In the genomic region with DNA sequence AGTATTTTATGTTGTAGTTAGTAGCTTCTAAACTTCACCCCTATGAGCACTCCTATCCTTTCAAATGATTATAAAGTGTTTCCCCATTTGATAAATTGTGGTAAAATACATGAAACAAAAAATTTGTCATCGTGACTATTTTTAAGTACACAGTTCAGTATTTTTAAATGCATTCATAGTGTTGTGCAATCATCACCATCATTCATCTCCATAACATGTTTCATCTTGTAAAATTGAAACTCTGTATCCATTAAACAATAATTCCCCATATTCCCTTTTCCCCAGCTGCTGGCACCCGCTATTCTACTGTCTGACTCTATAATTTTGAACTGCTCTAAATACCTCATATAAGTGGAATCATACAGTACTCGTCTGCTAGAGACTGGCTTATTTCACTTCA, we compare ENCODE assay signal across 15 cellular contexts.
"Had no signal": no experiment of that assay in that cellular context is flagged by ENCODE, and none has a peak within 500 bp of the region (broad histone marks: within the 10 kb centered on the region; RNA-seq: fewer than 3 reads in every experiment).

No MANE protein-coding gene starts in this region.

- H3K27me3 ChIP-seq: dorsolateral prefrontal cortex, heart right ventricle, neutrophil, sigmoid colon had no signal

- DNase-seq: cortex of kidney; dorsolateral prefrontal cortex; effector CD8-positive, alpha-beta T cell; heart right ventricle; hypothalamus; mucosa of descending colon; naive thymus-derived CD8-positive, alpha-beta T cell; psoas muscle; retina; sigmoid colon; stimulated activated naive CD4-positive, alpha-beta T cell; trophoblast cell had no signal

- H3K4me1 ChIP-seq: heart right ventricle, psoas muscle, sigmoid colon had no signal

- H3K4me3 ChIP-seq: dorsolateral prefrontal cortex, heart right ventricle, mucosa of descending colon, psoas muscle, sigmoid colon, skin epidermis had no signal

- H3K27ac ChIP-seq: dorsolateral prefrontal cortex, heart right ventricle, neutrophil, psoas muscle, sigmoid colon, skin epidermis had no signal

- ATAC-seq: heart right ventricle; left lobe of liver; mucosa of descending colon; naive thymus-derived CD8-positive, alpha-beta T cell; psoas muscle had no signal

- H3K36me3 ChIP-seq: heart right ventricle, neutrophil, sigmoid colon had no signal
